In the genomic region with DNA sequence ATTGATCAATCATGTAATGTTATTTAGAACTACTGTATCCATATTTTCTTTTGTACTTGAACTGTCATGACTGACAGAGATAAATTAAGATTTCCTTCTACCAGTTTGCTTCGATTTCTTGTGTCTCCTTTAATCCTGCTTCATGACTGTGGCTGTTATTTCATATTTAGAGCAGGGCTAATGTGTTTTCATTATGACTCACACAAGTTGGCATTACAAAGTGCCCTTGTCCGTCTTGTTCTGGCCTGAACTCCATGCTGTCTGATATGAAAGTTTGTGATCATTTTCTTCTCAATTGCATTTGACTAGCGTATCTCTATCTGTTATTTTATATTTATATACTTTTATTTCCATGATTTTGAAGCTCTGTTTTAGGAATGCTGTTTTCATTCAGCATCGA, we compare ENCODE assay signal across 16 cellular contexts.
A peak's percentile ranks its signal among the peaks of the same experiment; 100 is the strongest.
DNase-seq lines count a peak whose midpoint lies in the region; FAIRE-seq and TF ChIP-seq lines count a peak whose summit lies in the region.
"Had no signal": no experiment of that assay in that cellular context is flagged by ENCODE, and none has a peak within 500 bp of the region (broad histone marks: within the 10 kb centered on the region; RNA-seq: fewer than 3 reads in every experiment).

No MANE protein-coding gene starts in this region.

- no peak overlapping the region for H3K4me3 Mint-ChIP-seq in progenitor cell of endocrine pancreas (ENCODE audit: low read depth)
- H3K4me3 Mint-ChIP-seq: brain had no signal

- no peaks in the 10 kb centered on the region for H3K9me3 ChIP-seq in Loucy (ENCODE audit: insufficient read depth, low read depth, low read length)
- H3K9me3 ChIP-seq in keratinocyte (ENCODE audit: control insufficient read depth, low read depth, low read length): no peaks in the 10 kb centered on the region
- H3K9me3 ChIP-seq: ovary, thoracic aorta had no signal

- no peaks in the 10 kb centered on the region for H3K9me1 ChIP-seq in keratinocyte (ENCODE audit: control insufficient read depth, extremely low read depth, insufficient read depth, low read length)

- H3K27ac ChIP-seq in keratinocyte (ENCODE audit: control insufficient read depth, insufficient read depth, low read length): no peak overlapping the region
- H3K27ac ChIP-seq: C4-2B, ovary, thoracic aorta, VCaP had no signal

- dilution Hi-C loops in keratinocyte (cut with MboI; ENCODE audit: extremely low pct_ligation_motif_present, low sequenced_read_pairs): no loop called here

- H3K27me3 Mint-ChIP-seq in progenitor cell of endocrine pancreas: peaks cover 14% of the 10 kb centered on the region
- H3K27me3 Mint-ChIP-seq: brain, IgD-negative memory B cell had no signal

- no peaks in the 10 kb centered on the region for H4K20me1 ChIP-seq in Loucy (ENCODE audit: insufficient read depth, low read length, poor library complexity, severe bottlenecking)
- no peaks in the 10 kb centered on the region for H4K20me1 ChIP-seq in keratinocyte (ENCODE audit: control insufficient read depth, extremely low read depth, insufficient read depth, low read length)

- H2AFZ ChIP-seq in Loucy (ENCODE audit: low read length) (no peak overlapping the region), keratinocyte (ENCODE audit: control insufficient read depth, low read length) (no peak overlapping the region)

- no peaks in the 10 kb centered on the region for H3K79me2 ChIP-seq in Loucy (ENCODE audit: insufficient read depth, low read length)
- H3K79me2 ChIP-seq in keratinocyte (ENCODE audit: control insufficient read depth, insufficient read depth, low read length): no peaks in the 10 kb centered on the region

- TF ChIP-seq CTCF in Loucy (conservative IDR thresholded peaks at IDR 0.05; ENCODE audit: low read length) (no peak), astrocyte of the spinal cord (IDR thresholded peaks at IDR 0.05; ENCODE audit: low read depth, low read length) (no peak), keratinocyte (optimal IDR thresholded peaks at IDR 0.05 in 1 of 3, IDR thresholded peaks at IDR 0.05 in 1 of 3, conservative IDR thresholded peaks at IDR 0.05 in 1 of 3; ENCODE audit: extremely low read depth in 1 of 3, insufficient read depth in 2 of 3, low read length in 3 of 3) (no peak), progenitor cell of endocrine pancreas (IDR thresholded peaks at IDR 0.05; ENCODE audit: unreplicated experiment) (no peak)

- peak; percentile 80 for FAIRE-seq in keratinocyte (lab: Jason Lieb, UNC)

- H3K4me1 Mint-ChIP-seq in progenitor cell of endocrine pancreas (ENCODE audit: low read depth): peaks cover 10% of the 10 kb centered on the region

- peaks cover 22% of the 10 kb centered on the region for H3F3A ChIP-seq in Loucy (ENCODE audit: low read depth)

- in situ Hi-C loops in astrocyte of the spinal cord (cut with HindIII; ENCODE audit: low sequenced_read_pairs): no loop called here

- no peaks in the 10 kb centered on the region for H3K9me3 Mint-ChIP-seq in progenitor cell of endocrine pancreas (ENCODE audit: low read depth)
- H3K9me3 Mint-ChIP-seq: brain, IgD-negative memory B cell had no signal

- H3K36me3 ChIP-seq in Loucy (ENCODE audit: insufficient read depth, low read length) (no peaks in the 10 kb centered on the region), keratinocyte (ENCODE audit: control insufficient read depth in 2 of 2, extremely low read depth in 1 of 2, insufficient read depth in 2 of 2, low read length in 2 of 2) (no peaks in the 10 kb centered on the region)
- H3K36me3 ChIP-seq: ovary, thoracic aorta had no signal

- H3K9ac ChIP-seq in Loucy (ENCODE audit: low read depth, low read length, poor library complexity, severe bottlenecking): peak overlapping the region; percentile 38
- H3K9ac ChIP-seq in keratinocyte (ENCODE audit: control insufficient read depth, extremely low read depth, insufficient read depth, low read length): no peak overlapping the region

- H3K4me3 ChIP-seq in Loucy (ENCODE audit: low read length, poor library complexity, severe bottlenecking): no peak overlapping the region
- H3K4me3 ChIP-seq in astrocyte of the spinal cord (ENCODE audit: low read depth, low read length): no peak overlapping the region
- no peak overlapping the region for H3K4me3 ChIP-seq in keratinocyte (ENCODE audit: control insufficient read depth in 2 of 3, extremely low read depth in 1 of 3, insufficient read depth in 2 of 3, low read depth in 1 of 3, low read length in 3 of 3)
- H3K4me3 ChIP-seq: ovary, thoracic aorta had no signal

- peak; percentile 5 for DNase-seq in CD1c-positive myeloid dendritic cell (ENCODE audit: extremely low spot score)
- DNase-seq in astrocyte of the spinal cord (ENCODE audit: low read depth, low spot score): peak; percentile 62
- DNase-seq in keratinocyte (ENCODE audit: low read depth, low spot score): no peak
- DNase-seq in anterior cingulate cortex (lab: John Stamatoyannopoulos, UW): no peak
- no peak for DNase-seq in 8988T
- no peak for DNase-seq in progenitor cell of endocrine pancreas (ENCODE audit: low spot score, unreplicated experiment)
- DNase-seq in NCI-H2196 (lab: John Stamatoyannopoulos, UW; ENCODE audit: unreplicated experiment): no peak
- DNase-seq: activated T-cell treated with anti-CD3 and anti-CD28 coated beads, Interleukin-2, amount 50 U/mL, for 48 hours; NCI-H2107; ovary had no signal

- no peaks in the 10 kb centered on the region for H3K27me3 ChIP-seq in Loucy (ENCODE audit: insufficient read depth, low read length, poor library complexity, severe bottlenecking)
- H3K27me3 ChIP-seq in keratinocyte (ENCODE audit: control insufficient read depth, extremely low read depth, insufficient read depth, low read length): no peaks in the 10 kb centered on the region
- H3K27me3 ChIP-seq: ovary had no signal

- no peaks in the 10 kb centered on the region for H3K36me3 Mint-ChIP-seq in progenitor cell of endocrine pancreas (ENCODE audit: insufficient read depth)
- H3K36me3 Mint-ChIP-seq: brain, IgD-negative memory B cell had no signal

- no peak overlapping the region for H3K4me2 ChIP-seq in Loucy (ENCODE audit: low read depth, low read length, poor library complexity, severe bottlenecking)
- H3K4me2 ChIP-seq in keratinocyte (ENCODE audit: control insufficient read depth, extremely low read depth, insufficient read depth, low read depth, low read length): peak overlapping the region; percentile 15

- peaks cover 74% of the 10 kb centered on the region for H3K4me1 ChIP-seq in Loucy (ENCODE audit: insufficient read depth, low read length, poor library complexity, severe bottlenecking)
- peaks cover 7% of the 10 kb centered on the region for H3K4me1 ChIP-seq in keratinocyte (ENCODE audit: control insufficient read depth, extremely low read depth, insufficient read depth, low read length)

- H3K9me2 ChIP-seq in Loucy (replicated peaks; ENCODE audit: low read depth, low read length): no peaks in the 10 kb centered on the region

- no peak overlapping the region for H3K27ac Mint-ChIP-seq in progenitor cell of endocrine pancreas
- H3K27ac Mint-ChIP-seq: brain had no signal

Comparison
In these comparisons a context has a peak if more than half of its experiments do, and no peak if none do; other contexts are left out.
1. DNase-seq: peak in CD1c-positive myeloid dendritic cell (single experiment) and astrocyte of the spinal cord (single experiment); none in keratinocyte (single experiment), anterior cingulate cortex (0 of 58), 8988T (single experiment), progenitor cell of endocrine pancreas (single experiment) and NCI-H2196 (single experiment).